Comparison of ENCODE assay signal across 14 cellular contexts in genomic region chr14:75084513-75084912, GRCh38. TPM values are rescaled to one million over a fixed set of nuclear protein-coding genes. Genes with fewer than 3 reads are reported as not detected.
DNase-seq lines count a peak whose midpoint lies in the region; ATAC-seq and TF ChIP-seq lines count a peak whose summit lies in the region.
"Had no signal": no experiment of that assay in that cellular context is flagged by ENCODE, and none has a peak within 500 bp of the region (broad histone marks: within the 10 kb centered on the region; RNA-seq: fewer than 3 reads in every experiment).

No MANE protein-coding gene starts in this region.

- no peak overlapping the region for H3K9ac ChIP-seq in liver (ENCODE audit: low read depth in 1 of 2, low read length in 2 of 2)

- in situ Hi-C loops in ACHN (cut with HindIII; ENCODE audit: low pct_ligation_motif_present, low pct_unique_long_range_greater_than_20kb, low sequenced_read_pairs) = no loop called here
- in situ Hi-C loops in astrocyte of the spinal cord (cut with HindIII; ENCODE audit: low sequenced_read_pairs) = no loop called here

- DNase-seq in ACHN = peak; percentile 7
- peak; percentile 39 for DNase-seq in HPDE6-E6E7 (ENCODE audit: extremely low spot score)
- DNase-seq in astrocyte of the spinal cord (ENCODE audit: low read depth, low spot score) = no peak
- DNase-seq in NCI-H187 treated with DMSO at 0.1 percent for 48 hours (lab: John Stamatoyannopoulos, UW) = no peak
- DNase-seq in T-helper 1 cell = no peak
- no peak for DNase-seq in stimulated activated naive CD4-positive, alpha-beta T cell (lab: John Stamatoyannopoulos, UW)
- DNase-seq: activated B cell treated with CpG ODN at 0.5 μM for 24 hours; activated T-cell treated with anti-CD3 and anti-CD28 coated beads, Interleukin-2, amount 50 U/mL, for 72 hours; left ventricle myocardium superior; NCI-H1436 treated with DMSO at 0.1 percent for 48 hours had no signal

- H3K27me3 ChIP-seq in liver (ENCODE audit: control insufficient read depth in 4 of 4, insufficient read depth in 4 of 4, low read length in 3 of 4) = no peaks in the 10 kb centered on the region
- H3K27me3 ChIP-seq: cardiac muscle cell, tibial nerve had no signal

- no peak overlapping the region for H3K27ac ChIP-seq in liver (ENCODE audit: low read depth in 1 of 2, low read length in 2 of 2)
- H3K27ac ChIP-seq: cardiac muscle cell, tibial nerve had no signal

- H3K4me3 ChIP-seq in astrocyte of the spinal cord (ENCODE audit: low read depth, low read length) (no peak overlapping the region), liver (ENCODE audit: low read depth in 1 of 3, low read length in 3 of 3) (no peak overlapping the region)
- H3K4me3 ChIP-seq: cardiac muscle cell, tibial nerve had no signal

- H3K36me3 ChIP-seq in liver (ENCODE audit: control insufficient read depth in 4 of 4, insufficient read depth in 3 of 4, low read depth in 1 of 4, low read length in 3 of 4) = peaks cover 13 to 62% (median 51%) of the 10 kb centered on the region in 4 donors

- ATAC-seq in HG03097 (IDR thresholded peaks at IDR 0.05; ENCODE audit: low FRiP score, unreplicated experiment) = no peak
- ATAC-seq: activated T-cell treated with anti-CD3 and anti-CD28 coated beads, Interleukin-2, amount 50 U/mL, for 72 hours; left ventricle myocardium superior had no signal

- WGBS in liver = 62% methylated on average over 5 of the region's 5 CpGs

- TF ChIP-seq RAD21 in liver (IDR thresholded peaks at IDR 0.05) = peak; percentile 54 to 64

- no peaks in the 10 kb centered on the region for H3K4me1 ChIP-seq in liver (ENCODE audit: control insufficient read depth in 4 of 4, insufficient read depth in 4 of 4, low read length in 3 of 4)

- H3K9me3 ChIP-seq in liver (ENCODE audit: control insufficient read depth in 4 of 4, low read length in 3 of 4) = no peaks in the 10 kb centered on the region
- H3K9me3 ChIP-seq: tibial nerve had no signal

- TF ChIP-seq CTCF in astrocyte of the spinal cord (IDR thresholded peaks at IDR 0.05; ENCODE audit: low read depth, low read length) = peak; percentile 14
- TF ChIP-seq CTCF in liver (IDR thresholded peaks at IDR 0.05; ENCODE audit: low read depth, low read length, missing input control) = peak; percentile 8

TF ChIP-seq in liver, 16 proteins besides CTCF, POLR2A, EP300 and RAD21:
- no peak for TF ChIP-seq GABPA (IDR thresholded peaks at IDR 0.05 in 1 of 2, conservative IDR thresholded peaks at IDR 0.05 in 1 of 2)
- no peak for TF ChIP-seq JUND (IDR thresholded peaks at IDR 0.05)
- TF ChIP-seq NR2F2 (IDR thresholded peaks at IDR 0.05) = no peak
- TF ChIP-seq FOXA1 (IDR thresholded peaks at IDR 0.05) = no peak
- TF ChIP-seq TAF1 (conservative IDR thresholded peaks at IDR 0.05) = no peak
- no peak for TF ChIP-seq EGR1 (IDR thresholded peaks at IDR 0.05; ENCODE audit: low read depth in 2 of 2)
- TF ChIP-seq, protein P1, sequence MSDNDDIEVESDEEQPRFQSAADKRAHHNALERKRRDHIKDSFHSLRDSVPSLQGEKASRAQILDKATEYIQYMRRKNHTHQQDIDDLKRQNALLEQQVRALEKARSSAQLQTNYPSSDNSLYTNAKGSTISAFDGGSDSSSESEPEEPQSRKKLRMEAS (IDR thresholded peaks at IDR 0.05) = no peak
- TF ChIP-seq, protein P2, sequence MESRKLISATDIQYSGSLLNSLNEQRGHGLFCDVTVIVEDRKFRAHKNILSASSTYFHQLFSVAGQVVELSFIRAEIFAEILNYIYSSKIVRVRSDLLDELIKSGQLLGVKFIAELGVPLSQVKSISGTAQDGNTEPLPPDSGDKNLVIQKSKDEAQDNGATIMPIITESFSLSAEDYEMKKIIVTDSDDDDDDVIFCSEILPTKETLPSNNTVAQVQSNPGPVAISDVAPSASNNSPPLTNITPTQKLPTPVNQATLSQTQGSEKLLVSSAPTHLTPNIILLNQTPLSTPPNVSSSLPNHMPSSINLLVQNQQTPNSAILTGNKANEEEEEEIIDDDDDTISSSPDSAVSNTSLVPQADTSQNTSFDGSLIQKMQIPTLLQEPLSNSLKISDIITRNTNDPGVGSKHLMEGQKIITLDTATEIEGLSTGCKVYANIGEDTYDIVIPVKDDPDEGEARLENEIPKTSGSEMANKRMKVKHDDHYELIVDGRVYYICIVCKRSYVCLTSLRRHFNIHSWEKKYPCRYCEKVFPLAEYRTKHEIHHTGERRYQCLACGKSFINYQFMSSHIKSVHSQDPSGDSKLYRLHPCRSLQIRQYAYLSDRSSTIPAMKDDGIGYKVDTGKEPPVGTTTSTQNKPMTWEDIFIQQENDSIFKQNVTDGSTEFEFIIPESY (IDR thresholded peaks at IDR 0.05) = no peak
- no peak for TF ChIP-seq YY1 (IDR thresholded peaks at IDR 0.05)
- TF ChIP-seq RXRA (IDR thresholded peaks at IDR 0.05) = no peak
- no peak for TF ChIP-seq FOXA2 (IDR thresholded peaks at IDR 0.05)
- TF ChIP-seq, protein P3, sequence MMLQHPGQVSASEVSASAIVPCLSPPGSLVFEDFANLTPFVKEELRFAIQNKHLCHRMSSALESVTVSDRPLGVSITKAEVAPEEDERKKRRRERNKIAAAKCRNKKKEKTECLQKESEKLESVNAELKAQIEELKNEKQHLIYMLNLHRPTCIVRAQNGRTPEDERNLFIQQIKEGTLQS (IDR thresholded peaks at IDR 0.05) = no peak
- TF ChIP-seq, protein P4, sequence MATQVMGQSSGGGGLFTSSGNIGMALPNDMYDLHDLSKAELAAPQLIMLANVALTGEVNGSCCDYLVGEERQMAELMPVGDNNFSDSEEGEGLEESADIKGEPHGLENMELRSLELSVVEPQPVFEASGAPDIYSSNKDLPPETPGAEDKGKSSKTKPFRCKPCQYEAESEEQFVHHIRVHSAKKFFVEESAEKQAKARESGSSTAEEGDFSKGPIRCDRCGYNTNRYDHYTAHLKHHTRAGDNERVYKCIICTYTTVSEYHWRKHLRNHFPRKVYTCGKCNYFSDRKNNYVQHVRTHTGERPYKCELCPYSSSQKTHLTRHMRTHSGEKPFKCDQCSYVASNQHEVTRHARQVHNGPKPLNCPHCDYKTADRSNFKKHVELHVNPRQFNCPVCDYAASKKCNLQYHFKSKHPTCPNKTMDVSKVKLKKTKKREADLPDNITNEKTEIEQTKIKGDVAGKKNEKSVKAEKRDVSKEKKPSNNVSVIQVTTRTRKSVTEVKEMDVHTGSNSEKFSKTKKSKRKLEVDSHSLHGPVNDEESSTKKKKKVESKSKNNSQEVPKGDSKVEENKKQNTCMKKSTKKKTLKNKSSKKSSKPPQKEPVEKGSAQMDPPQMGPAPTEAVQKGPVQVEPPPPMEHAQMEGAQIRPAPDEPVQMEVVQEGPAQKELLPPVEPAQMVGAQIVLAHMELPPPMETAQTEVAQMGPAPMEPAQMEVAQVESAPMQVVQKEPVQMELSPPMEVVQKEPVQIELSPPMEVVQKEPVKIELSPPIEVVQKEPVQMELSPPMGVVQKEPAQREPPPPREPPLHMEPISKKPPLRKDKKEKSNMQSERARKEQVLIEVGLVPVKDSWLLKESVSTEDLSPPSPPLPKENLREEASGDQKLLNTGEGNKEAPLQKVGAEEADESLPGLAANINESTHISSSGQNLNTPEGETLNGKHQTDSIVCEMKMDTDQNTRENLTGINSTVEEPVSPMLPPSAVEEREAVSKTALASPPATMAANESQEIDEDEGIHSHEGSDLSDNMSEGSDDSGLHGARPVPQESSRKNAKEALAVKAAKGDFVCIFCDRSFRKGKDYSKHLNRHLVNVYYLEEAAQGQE (IDR thresholded peaks at IDR 0.05) = no peak
- no peak for TF ChIP-seq HNF4G (IDR thresholded peaks at IDR 0.05)
- TF ChIP-seq HNF4A (conservative IDR thresholded peaks at IDR 0.05) = no peak
- no peak for TF ChIP-seq SP1 (IDR thresholded peaks at IDR 0.05)
TF ChIP-seq in liver: peak in this region for 0.

RNA-seq across cellular contexts. Expression of gene ZC2HC1C, which starts 15.1 kb away (rescaled TPM):
- 1 to 10 TPM in 1 of 2 donors, under 1 TPM in 1; 0.56 to 5.9 TPM for total RNA-seq in liver
- 1 to 10 TPM; 3.4 to 3.6 TPM for polyA plus RNA-seq in liver

RNA-seq across cellular contexts. Expression of gene ACYP1, which starts 20.7 kb away (rescaled TPM):
- 1 to 10 TPM; 4.9 to 7.5 TPM for total RNA-seq in liver
- polyA plus RNA-seq in liver = 1 to 10 TPM; 2.1 to 3.1 TPM

RNA-seq across cellular contexts. Expression of gene MLH3, which starts 33.2 kb away (rescaled TPM):
- total RNA-seq in liver = 10 to 100 TPM in 1 of 2 donors, 1 to 10 TPM in 1; 7.4 to 29.7 TPM
- polyA plus RNA-seq in liver = 10 to 100 TPM in 1 of 2 donors, 1 to 10 TPM in 1; 5.8 to 12.4 TPM

RNA-seq across cellular contexts. Expression of gene NEK9, which starts 42.3 kb away (rescaled TPM):
- total RNA-seq in liver = 10 to 100 TPM; 35.2 to 46.0 TPM
- 10 to 100 TPM; 13.4 to 24.3 TPM for polyA plus RNA-seq in liver

Comparison
In these comparisons a context has a peak if more than half of its experiments do, and no peak if none do; other contexts are left out.
1. DNase-seq: peak in ACHN (single experiment) and HPDE6-E6E7 (single experiment); none in astrocyte of the spinal cord (single experiment), NCI-H187 treated with DMSO at 0.1 percent for 48 hours (single experiment), T-helper 1 cell (0 of 5) and stimulated activated naive CD4-positive, alpha-beta T cell (0 of 6).